ENCODE assay signal across 8 cellular contexts in the genomic region with DNA sequence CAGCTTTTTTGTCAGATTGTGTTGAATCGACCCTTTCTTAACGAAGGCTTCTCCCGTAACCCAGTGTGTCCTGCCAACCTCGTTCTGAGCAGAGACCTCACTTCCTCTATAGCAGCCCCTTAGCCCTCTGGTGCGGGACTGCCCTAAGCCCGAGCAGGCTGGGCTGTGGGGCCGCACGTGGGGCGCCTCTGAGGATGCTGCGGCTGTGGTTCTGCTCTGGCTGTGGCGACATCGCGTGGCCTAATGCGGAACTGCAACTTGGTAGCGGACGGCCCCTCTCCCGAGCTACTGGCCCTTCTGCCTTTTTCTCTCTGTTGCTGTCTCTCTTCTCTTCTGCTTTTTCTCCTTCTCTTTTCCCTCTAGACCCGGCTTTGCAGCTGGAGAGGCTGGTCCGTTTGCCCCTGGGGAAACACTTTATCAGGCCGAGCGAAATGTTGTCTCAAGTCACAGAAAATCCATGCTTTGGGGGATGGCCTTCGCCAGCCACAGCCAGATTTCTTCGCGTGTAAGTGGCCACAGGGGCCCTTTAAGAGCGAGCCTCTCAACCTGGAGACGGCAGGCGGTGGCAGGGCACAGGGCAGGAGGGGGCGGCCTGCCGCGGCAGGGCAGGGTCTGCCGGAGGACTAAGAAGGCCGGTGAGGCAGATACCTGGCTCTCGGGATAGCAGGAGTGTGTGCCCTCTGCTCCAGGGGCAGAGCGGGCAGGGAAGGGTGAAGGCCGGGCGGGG. TPM values are rescaled to one million over a fixed set of nuclear protein-coding genes. Genes with fewer than 3 reads are reported as not detected.
DNase-seq lines count a peak whose midpoint lies in the region; ATAC-seq and TF ChIP-seq lines count a peak whose summit lies in the region.

No MANE protein-coding gene starts in this region.

- DNase-seq in GF-D8 (lab: John Stamatoyannopoulos, UW): peak; percentile 4
- DNase-seq in activated T-cell treated with anti-CD3 and anti-CD28 coated beads, Interleukin-2, amount 50 U/mL, for 24 hours: peak; percentile 94
- DNase-seq in fibroblast of gingiva (ENCODE audit: low read depth): peak; percentile 56

- peaks cover 9% of the 10 kb centered on the region for H3K4me1 Mint-ChIP-seq in activated T-cell treated with anti-CD3 and anti-CD28 coated beads, Interleukin-2, amount 50 U/mL, for 24 hours (ENCODE audit: low read depth)
- H3K4me1 Mint-ChIP-seq in nephron: peaks cover 19% of the 10 kb centered on the region
- H3K4me1 Mint-ChIP-seq in stimulated activated memory B cell treated with anti-CD40 and anti-IgM and Interleukin-4, amounts not matched to agents 10 μg/mL and 1 μg/mL and 100 μg/mL, for 72 hours: peaks cover 15% of the 10 kb centered on the region

- no peaks in the 10 kb centered on the region for H3K36me3 Mint-ChIP-seq in activated T-cell treated with anti-CD3 and anti-CD28 coated beads, Interleukin-2, amount 50 U/mL, for 24 hours (ENCODE audit: low read depth)
- H3K36me3 Mint-ChIP-seq in nephron (ENCODE audit: low read depth): no peaks in the 10 kb centered on the region
- no peaks in the 10 kb centered on the region for H3K36me3 Mint-ChIP-seq in stimulated activated memory B cell treated with anti-CD40 and anti-IgM and Interleukin-4, amounts not matched to agents 10 μg/mL and 1 μg/mL and 100 μg/mL, for 72 hours

- TF ChIP-seq CTCF in nephron (IDR thresholded peaks at IDR 0.05; ENCODE audit: unreplicated experiment in 3 of 3): peak; percentile 96 to 98 (median 97)

- peaks cover 26% of the 10 kb centered on the region for H3K27me3 Mint-ChIP-seq in activated T-cell treated with anti-CD3 and anti-CD28 coated beads, Interleukin-2, amount 50 U/mL, for 24 hours
- H3K27me3 Mint-ChIP-seq in nephron (ENCODE audit: low read depth): peaks cover 29% of the 10 kb centered on the region
- H3K27me3 Mint-ChIP-seq in stimulated activated memory B cell treated with anti-CD40 and anti-IgM and Interleukin-4, amounts not matched to agents 10 μg/mL and 1 μg/mL and 100 μg/mL, for 72 hours: peaks cover 8% of the 10 kb centered on the region

- H3K9me3 Mint-ChIP-seq in activated T-cell treated with anti-CD3 and anti-CD28 coated beads, Interleukin-2, amount 50 U/mL, for 24 hours: no peaks in the 10 kb centered on the region
- H3K9me3 Mint-ChIP-seq in nephron: no peaks in the 10 kb centered on the region
- H3K9me3 Mint-ChIP-seq in stimulated activated memory B cell treated with anti-CD40 and anti-IgM and Interleukin-4, amounts not matched to agents 10 μg/mL and 1 μg/mL and 100 μg/mL, for 72 hours: no peaks in the 10 kb centered on the region

- H3K27ac Mint-ChIP-seq in activated T-cell treated with anti-CD3 and anti-CD28 coated beads, Interleukin-2, amount 50 U/mL, for 24 hours: no peak overlapping the region
- peak overlapping the region; percentile 74 to 91 (median 87) for H3K27ac Mint-ChIP-seq in nephron
- peak overlapping the region; percentile 33 for H3K27ac Mint-ChIP-seq in stimulated activated memory B cell treated with anti-CD40 and anti-IgM and Interleukin-4, amounts not matched to agents 10 μg/mL and 1 μg/mL and 100 μg/mL, for 72 hours

- ATAC-seq in HG03159 (IDR thresholded peaks at IDR 0.05; ENCODE audit: unreplicated experiment): peak; percentile 72
- ATAC-seq in stimulated activated memory B cell treated with anti-CD40 and anti-IgM and Interleukin-4, amounts not matched to agents 10 μg/mL and 1 μg/mL and 100 μg/mL, for 72 hours: peak; percentile 91
- no peak for ATAC-seq in GM19035 (IDR thresholded peaks at IDR 0.05; ENCODE audit: unreplicated experiment)

- no peak overlapping the region for H3K4me3 Mint-ChIP-seq in activated T-cell treated with anti-CD3 and anti-CD28 coated beads, Interleukin-2, amount 50 U/mL, for 24 hours
- H3K4me3 Mint-ChIP-seq in nephron: peak overlapping the region; percentile 40 to 52 (median 44)
- no peak overlapping the region for H3K4me3 Mint-ChIP-seq in stimulated activated memory B cell treated with anti-CD40 and anti-IgM and Interleukin-4, amounts not matched to agents 10 μg/mL and 1 μg/mL and 100 μg/mL, for 72 hours

TF ChIP-seq in PFSK-1, 5 proteins besides CTCF, POLR2A, EP300 and RAD21:
- TF ChIP-seq POLR2AphosphoS5 (IDR thresholded peaks at IDR 0.05; ENCODE audit: low read depth, low read length) (no peak), FOXP2 (optimal IDR thresholded peaks at IDR 0.05; ENCODE audit: borderline replicate concordance, extremely low read depth, extremely low read length, insufficient read depth) (peak; percentile 78)
- TF ChIP-seq, protein P1, sequence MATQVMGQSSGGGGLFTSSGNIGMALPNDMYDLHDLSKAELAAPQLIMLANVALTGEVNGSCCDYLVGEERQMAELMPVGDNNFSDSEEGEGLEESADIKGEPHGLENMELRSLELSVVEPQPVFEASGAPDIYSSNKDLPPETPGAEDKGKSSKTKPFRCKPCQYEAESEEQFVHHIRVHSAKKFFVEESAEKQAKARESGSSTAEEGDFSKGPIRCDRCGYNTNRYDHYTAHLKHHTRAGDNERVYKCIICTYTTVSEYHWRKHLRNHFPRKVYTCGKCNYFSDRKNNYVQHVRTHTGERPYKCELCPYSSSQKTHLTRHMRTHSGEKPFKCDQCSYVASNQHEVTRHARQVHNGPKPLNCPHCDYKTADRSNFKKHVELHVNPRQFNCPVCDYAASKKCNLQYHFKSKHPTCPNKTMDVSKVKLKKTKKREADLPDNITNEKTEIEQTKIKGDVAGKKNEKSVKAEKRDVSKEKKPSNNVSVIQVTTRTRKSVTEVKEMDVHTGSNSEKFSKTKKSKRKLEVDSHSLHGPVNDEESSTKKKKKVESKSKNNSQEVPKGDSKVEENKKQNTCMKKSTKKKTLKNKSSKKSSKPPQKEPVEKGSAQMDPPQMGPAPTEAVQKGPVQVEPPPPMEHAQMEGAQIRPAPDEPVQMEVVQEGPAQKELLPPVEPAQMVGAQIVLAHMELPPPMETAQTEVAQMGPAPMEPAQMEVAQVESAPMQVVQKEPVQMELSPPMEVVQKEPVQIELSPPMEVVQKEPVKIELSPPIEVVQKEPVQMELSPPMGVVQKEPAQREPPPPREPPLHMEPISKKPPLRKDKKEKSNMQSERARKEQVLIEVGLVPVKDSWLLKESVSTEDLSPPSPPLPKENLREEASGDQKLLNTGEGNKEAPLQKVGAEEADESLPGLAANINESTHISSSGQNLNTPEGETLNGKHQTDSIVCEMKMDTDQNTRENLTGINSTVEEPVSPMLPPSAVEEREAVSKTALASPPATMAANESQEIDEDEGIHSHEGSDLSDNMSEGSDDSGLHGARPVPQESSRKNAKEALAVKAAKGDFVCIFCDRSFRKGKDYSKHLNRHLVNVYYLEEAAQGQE (IDR thresholded peaks at IDR 0.05; ENCODE audit: insufficient read depth in 1 of 2, low read depth in 2 of 2, low read length in 2 of 2): no peak

RNA-seq across cellular contexts. Expression of a gene that starts 19.4 kb away (rescaled TPM):
- polyA plus RNA-seq in PFSK-1 (2012; ENCODE audit: insufficient read length, low read depth): 19.2 TPM

RNA-seq across cellular contexts. Expression of a gene that starts 57.9 kb away (rescaled TPM):
- 17,592 TPM for polyA plus RNA-seq in PFSK-1 (2012; ENCODE audit: insufficient read length, low read depth)

Comparison
In these comparisons a context has a peak if more than half of its experiments do, and no peak if none do; other contexts are left out.
1. DNase-seq: peak in every context shown above with its lines; median percentile 94 in activated T-cell treated with anti-CD3 and anti-CD28 coated beads, Interleukin-2, amount 50 U/mL, for 24 hours; 56 in fibroblast of gingiva; 4 in GF-D8.
2. H3K4me3 Mint-ChIP-seq: peak in nephron (3 of 3); none in activated T-cell treated with anti-CD3 and anti-CD28 coated beads, Interleukin-2, amount 50 U/mL, for 24 hours (single experiment) and stimulated activated memory B cell treated with anti-CD40 and anti-IgM and Interleukin-4, amounts not matched to agents 10 μg/mL and 1 μg/mL and 100 μg/mL, for 72 hours (single experiment).